Comparison of ENCODE assay signal across 23 cellular contexts in the genomic region with DNA sequence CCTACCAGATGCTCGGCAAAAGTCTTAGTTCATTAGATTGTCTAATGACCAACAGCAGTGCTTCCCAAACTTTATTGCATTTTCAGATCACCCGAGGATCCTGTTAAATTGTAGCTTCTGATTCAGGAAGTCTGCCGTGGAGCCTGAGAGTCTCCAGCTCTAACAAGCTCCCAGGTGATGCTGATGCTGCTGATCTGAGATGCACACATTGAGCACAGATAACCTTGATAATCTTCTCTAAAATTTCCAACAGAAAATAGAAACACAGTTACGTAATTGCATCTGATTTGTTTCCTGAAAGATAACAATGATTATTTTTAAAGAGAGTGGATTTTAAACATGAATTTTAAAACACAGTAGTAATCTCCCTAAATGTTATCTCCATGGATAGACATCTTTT.
"Had no signal": no experiment of that assay in that cellular context is flagged by ENCODE, and none has a peak within 500 bp of the region (broad histone marks: within the 10 kb centered on the region; RNA-seq: fewer than 3 reads in every experiment).

No MANE protein-coding gene starts in this region.

- H3K4me1 ChIP-seq: SJSA1 had no signal

- H3K36me3 Mint-ChIP-seq: activated naive CD4-positive, alpha-beta T cell treated with anti-CD3 and anti-CD28 coated beads, Interleukin-2, amount 10 ng/mL, durations not matched to agents 7 days and 5 days; activated naive CD8-positive, alpha-beta T cell treated with anti-CD3 and anti-CD28 coated beads for 36 hours; T-cell had no signal

- H3K9me3 ChIP-seq: SJSA1 had no signal

- H3K27ac ChIP-seq: KMS-11, SJSA1 had no signal

- DNase-seq: activated CD4-positive, alpha-beta T cell treated with anti-CD3 and anti-CD28 coated beads for 4 hours; activated CD8-positive, alpha-beta memory T cell treated with anti-CD3 and anti-CD28 coated beads, Interleukin-2, amount 50 U/mL, for 4 hours; activated CD8-positive, alpha-beta T cell treated with anti-CD3 and anti-CD28 coated beads for 36 hours; activated gamma-delta T cell treated with Interleukin-2 at 50 U/mL for 16 hours; activated naive CD4-positive, alpha-beta T cell treated with anti-CD3 and anti-CD28 coated beads, Interleukin-2, amount 10 ng/mL, durations not matched to agents 7 days and 5 days; activated naive CD8-positive, alpha-beta T cell treated with anti-CD3 and anti-CD28 coated beads for 36 hours; activated T-cell treated with anti-CD3 and anti-CD28 coated beads, Interleukin-2, amount 50 U/mL, for 72 hours; anterior cingulate cortex; central memory CD4-positive, alpha-beta T cell; MM.1S; NCI-H146; NCI-H187 treated with DMSO at 0.1 percent for 48 hours; NCI-H2081 treated with DMSO at 0.1 percent for 48 hours; NCI-H345; NCI-H510A; NCI-H526 treated with DMSO at 0.1 percent for 48 hours; SHP77; T-cell; T-helper 2 cell had no signal

- H3K4me3 ChIP-seq: SJSA1 had no signal

- ATAC-seq: activated CD4-positive, CD25-positive, alpha-beta regulatory T cell treated with anti-CD3 and anti-CD28 coated beads, Interleukin-2, amount 50 U/mL, for 24 hours; activated CD8-positive, alpha-beta T cell treated with anti-CD3 and anti-CD28 coated beads for 36 hours; activated T-cell treated with anti-CD3 and anti-CD28 coated beads, Interleukin-2, amount 50 U/mL, for 72 hours; T-cell had no signal

- H3K36me3 ChIP-seq: SJSA1 had no signal

- H3K27me3 ChIP-seq: SJSA1 had no signal

- H3K4me1 Mint-ChIP-seq: activated naive CD4-positive, alpha-beta T cell treated with anti-CD3 and anti-CD28 coated beads, Interleukin-2, amount 10 ng/mL, durations not matched to agents 7 days and 5 days; activated naive CD8-positive, alpha-beta T cell treated with anti-CD3 and anti-CD28 coated beads for 36 hours; T-cell had no signal

- H3K4me2 ChIP-seq: KMS-11 had no signal

- H3K27ac Mint-ChIP-seq: activated CD8-positive, alpha-beta T cell treated with anti-CD3 and anti-CD28 coated beads for 36 hours; activated naive CD4-positive, alpha-beta T cell treated with anti-CD3 and anti-CD28 coated beads, Interleukin-2, amount 10 ng/mL, durations not matched to agents 7 days and 5 days; activated naive CD8-positive, alpha-beta T cell treated with anti-CD3 and anti-CD28 coated beads for 36 hours; activated T-cell treated with anti-CD3 and anti-CD28 coated beads, Interleukin-2, amount 50 U/mL, for 72 hours; activated T-helper 2 cell treated with anti-CD3 and anti-CD28 coated beads, Interferon-gamma antibody, Interleukin-2, Interleukin-4, amounts not matched to agents 10 μg/mL and 5 μg/mL and 100 μg/mL, durations not matched to agents 14 hours and 24 hours and 36 hours; T-cell had no signal

- H3K9ac ChIP-seq: KMS-11 had no signal

- H3K9me3 Mint-ChIP-seq: activated CD8-positive, alpha-beta T cell treated with anti-CD3 and anti-CD28 coated beads for 36 hours; activated naive CD4-positive, alpha-beta T cell treated with anti-CD3 and anti-CD28 coated beads, Interleukin-2, amount 10 ng/mL, durations not matched to agents 7 days and 5 days; activated naive CD8-positive, alpha-beta T cell treated with anti-CD3 and anti-CD28 coated beads for 36 hours; activated T-cell treated with anti-CD3 and anti-CD28 coated beads, Interleukin-2, amount 50 U/mL, for 72 hours; activated T-helper 2 cell treated with anti-CD3 and anti-CD28 coated beads, Interferon-gamma antibody, Interleukin-2, Interleukin-4, amounts not matched to agents 10 μg/mL and 5 μg/mL and 100 μg/mL, durations not matched to agents 14 hours and 24 hours and 36 hours; T-cell had no signal

- H3K4me3 Mint-ChIP-seq: activated CD8-positive, alpha-beta T cell treated with anti-CD3 and anti-CD28 coated beads for 36 hours; activated naive CD4-positive, alpha-beta T cell treated with anti-CD3 and anti-CD28 coated beads, Interleukin-2, amount 10 ng/mL, durations not matched to agents 7 days and 5 days; activated naive CD8-positive, alpha-beta T cell treated with anti-CD3 and anti-CD28 coated beads for 36 hours; activated T-cell treated with anti-CD3 and anti-CD28 coated beads, Interleukin-2, amount 50 U/mL, for 72 hours; T-cell had no signal
